ENCODE assay signal across 26 cellular contexts in the genomic region with DNA sequence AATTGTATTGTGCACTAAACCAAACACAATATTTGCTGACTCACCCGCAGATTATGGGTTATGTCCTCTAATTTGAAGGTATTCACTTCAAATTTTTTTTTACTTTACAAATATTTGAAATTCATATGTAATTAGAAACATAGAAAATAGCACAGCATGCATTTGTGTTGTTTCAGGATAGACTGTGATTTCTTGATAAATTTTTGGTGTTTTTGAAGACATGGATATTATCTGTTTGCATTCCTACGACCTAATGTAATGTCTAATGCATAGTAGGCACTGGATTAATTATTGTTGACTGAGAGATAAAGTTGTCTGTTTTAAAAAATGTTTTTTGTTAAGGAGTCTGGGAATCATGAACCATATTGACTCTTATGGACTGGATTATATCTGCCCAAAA.
"Had no signal": no experiment of that assay in that cellular context is flagged by ENCODE, and none has a peak within 500 bp of the region (broad histone marks: within the 10 kb centered on the region; RNA-seq: fewer than 3 reads in every experiment).

No MANE protein-coding gene starts in this region.

- H3K4me2 ChIP-seq: neural progenitor cell, smooth muscle cell had no signal

- H3K4me3 ChIP-seq: esophagus muscularis mucosa, heart right ventricle, left lung, neural progenitor cell, smooth muscle cell, suprapubic skin, transverse colon, upper lobe of right lung, uterus had no signal

- DNase-seq: effector CD8-positive, alpha-beta T cell; endodermal cell; foreskin melanocyte; glutamatergic neuron; heart right ventricle; hippocampal formation; left cardiac atrium; left lung; mesenchymal stem cell; midbrain; naive thymus-derived CD4-positive, alpha-beta T cell; stimulated activated CD4-positive, alpha-beta T cell treated with anti-CD3 and anti-CD28 coated beads, Interleukin-12 subunit alpha, Interleukin-12 subunit beta, amount 100 ng/mL, for 4 hours; stimulated activated CD4-positive, alpha-beta T cell treated with anti-CD3 and anti-CD28 coated beads, Interleukin-1b, Interleukin-23, amount 100 ng/mL, for 48 hours; stimulated activated CD4-positive, alpha-beta T cell treated with anti-CD3 and anti-CD28 coated beads, Interleukin-4, amount 100 ng/mL, for 1 hour; stimulated activated CD8-positive, alpha-beta memory T cell treated with anti-CD3 and anti-CD28 coated beads, Interleukin-4, amount 100 ng/mL, for 48 hours; stimulated activated naive CD4-positive, alpha-beta T cell; stimulated activated naive CD8-positive, alpha-beta T cell treated with anti-CD3 and anti-CD28 coated beads, Interleukin-15, amount 100 ng/mL, for 72 hours; transverse colon; upper lobe of right lung; uterus had no signal

- H3K9me3 ChIP-seq: esophagus muscularis mucosa, heart right ventricle, left lung, suprapubic skin, transverse colon, upper lobe of right lung, uterus had no signal

- H3K36me3 ChIP-seq: esophagus muscularis mucosa, heart right ventricle, left lung, neural progenitor cell, suprapubic skin, transverse colon, upper lobe of right lung, uterus had no signal

- H2AFZ ChIP-seq: neural progenitor cell, parathyroid adenoma had no signal

- ATAC-seq: heart right ventricle; left cardiac atrium; left lung; naive thymus-derived CD4-positive, alpha-beta T cell; sciatic nerve; stimulated activated naive CD8-positive, alpha-beta T cell treated with anti-CD3 and anti-CD28 coated beads, Interleukin-15, amount 100 ng/mL, for 72 hours; upper lobe of right lung had no signal

- H3K9ac ChIP-seq: neural progenitor cell, parathyroid adenoma had no signal

- H3K79me2 ChIP-seq: parathyroid adenoma had no signal

- H3K4me1 ChIP-seq: esophagus muscularis mucosa, heart right ventricle, left lung, neural progenitor cell, parathyroid adenoma, suprapubic skin, transverse colon, upper lobe of right lung, uterus had no signal

- H3K27ac ChIP-seq: esophagus muscularis mucosa, heart right ventricle, left lung, neural progenitor cell, parathyroid adenoma, suprapubic skin, transverse colon, upper lobe of right lung, uterus had no signal

- H3K27me3 ChIP-seq: esophagus muscularis mucosa, heart right ventricle, left lung, neural progenitor cell, suprapubic skin, transverse colon, upper lobe of right lung, uterus had no signal
